1 cellular context compared by ENCODE assay signal in genomic region chr19:18436651-18437478, GRCh38.
TF ChIP-seq lines count a peak whose summit lies in the region.

No MANE protein-coding gene starts in this region.

TF ChIP-seq in K562, 482 proteins besides CTCF, POLR2A, EP300 and RAD21 (continues in another document):
- TF ChIP-seq POLR2G (IDR thresholded peaks at IDR 0.05; ENCODE audit: low read depth, low read length) (peak; percentile 67), SIRT6 (IDR thresholded peaks at IDR 0.05; ENCODE audit: low read depth, low read length) (no peak), EP400 (IDR thresholded peaks at IDR 0.05) (peak; percentile 68), NONO (IDR thresholded peaks at IDR 0.05; ENCODE audit: low read depth in 2 of 2, low read length in 1 of 2) (peak in 1 of 2 experiments; percentile 78; a peak in 1 of 4 replicates), NR4A1 (CRISPR knock-in tag; IDR thresholded peaks at IDR 0.05) (0 out of 2 replicates have a peak, but pooled peaks have one; percentile 42), NR4A1 (tag; IDR thresholded peaks at IDR 0.05) (no peak), ZNF212 (CRISPR knock-in tag; IDR thresholded peaks at IDR 0.05) (no peak), E2F8 (IDR thresholded peaks at IDR 0.05; ENCODE audit: low read depth, partially characterized antibody) (peak; percentile 50), KLF16 (IDR thresholded peaks at IDR 0.05) (no peak), KLF10 (CRISPR knock-in tag; IDR thresholded peaks at IDR 0.05) (no peak), HMGN3 (IDR thresholded peaks at IDR 0.05; ENCODE audit: borderline replicate concordance, extremely low read depth, insufficient read length, low read depth, low read length) (peak; percentile 68), SP1 (CRISPR knock-in tag; IDR thresholded peaks at IDR 0.05) (peak; percentile 56), BRF2 (IDR thresholded peaks at IDR 0.05; ENCODE audit: borderline replicate concordance, insufficient read depth, insufficient read length) (no peak), HMG20B (CRISPR knock-in tag; IDR thresholded peaks at IDR 0.05) (no peak), FOXK1 (CRISPR knock-in tag; IDR thresholded peaks at IDR 0.05; ENCODE audit: borderline replicate concordance) (no peak), CC2D1A (IDR thresholded peaks at IDR 0.05) (no peak), MXD1 (CRISPR knock-in tag; IDR thresholded peaks at IDR 0.05; ENCODE audit: borderline replicate concordance, poor library complexity, severe bottlenecking) (peak; percentile 43), SAP30 (IDR thresholded peaks at IDR 0.05; ENCODE audit: borderline replicate concordance, insufficient read depth, low read depth, low read length, poor library complexity, severe bottlenecking) (peak; percentile 88), CXXC5 (CRISPR knock-in tag; IDR thresholded peaks at IDR 0.05) (peak; percentile 48), CBX5 (IDR thresholded peaks at IDR 0.05; ENCODE audit: borderline replicate concordance, low read depth) (no peak), JUND (IDR thresholded peaks at IDR 0.05; ENCODE audit: borderline replicate concordance, low read depth, low read length) (0 out of 2 replicates have a peak, but pooled peaks have one; percentile 27), JUND (tag; IDR thresholded peaks at IDR 0.05; ENCODE audit: borderline replicate concordance, low read depth, low read length) (no peak), NR0B1 (IDR thresholded peaks at IDR 0.05; ENCODE audit: partially characterized antibody) (no peak), ZNF518B (CRISPR knock-in tag; IDR thresholded peaks at IDR 0.05) (no peak), NFE2L1 (tag; IDR thresholded peaks at IDR 0.05; ENCODE audit: borderline replicate concordance, low read depth) (no peak), MAX (CRISPR knock-in tag; IDR thresholded peaks at IDR 0.05) (peak; percentile 86), JUNB (CRISPR knock-in tag; conservative IDR thresholded peaks at IDR 0.05) (no peak), HDAC2 (IDR thresholded peaks at IDR 0.05) (peak; percentile 48; the same call in 1 of the 2 replicates), MTF1 (CRISPR knock-in tag; IDR thresholded peaks at IDR 0.05; ENCODE audit: borderline replicate concordance) (no peak), NR3C1 (CRISPR knock-in tag; IDR thresholded peaks at IDR 0.05) (no peak; the same call in 1 of the 2 replicates), POLR2AphosphoS5 (IDR thresholded peaks at IDR 0.05; ENCODE audit: control insufficient read depth, insufficient read depth, low read depth, low read length) (0 out of 2 replicates have a peak, but pooled peaks have one; percentile 26), ZNF431 (CRISPR knock-in tag; IDR thresholded peaks at IDR 0.05) (no peak), ZBTB33 (CRISPR knock-in tag; IDR thresholded peaks at IDR 0.05) (no peak), FOXK2 (conservative IDR thresholded peaks at IDR 0.05 in 1 of 2, IDR thresholded peaks at IDR 0.05 in 1 of 2; ENCODE audit: low read depth in 2 of 2) (peak; percentile 77 to 81), MTA1 (IDR thresholded peaks at IDR 0.05; ENCODE audit: borderline replicate concordance) (no peak), SMARCC2 (IDR thresholded peaks at IDR 0.05; ENCODE audit: low read depth) (no peak), WHSC1 (IDR thresholded peaks at IDR 0.05; ENCODE audit: low read length) (no peak), TOE1 (IDR thresholded peaks at IDR 0.05; ENCODE audit: borderline replicate concordance) (peak; percentile 23; the same call in 1 of the 2 replicates), TOE1 (CRISPR knock-in tag; IDR thresholded peaks at IDR 0.05; ENCODE audit: borderline replicate concordance, low read depth) (no peak), MYC (IDR thresholded peaks at IDR 0.05; ENCODE audit: low read depth, low read length) (peak; percentile 84), MYC (CRISPR knock-in tag; IDR thresholded peaks at IDR 0.05; ENCODE audit: borderline replicate concordance, low read depth) (peak; percentile 81; the same call in 1 of the 2 replicates), ATF1 (CRISPR knock-in tag; IDR thresholded peaks at IDR 0.05) (no peak), ATF1 (tag; IDR thresholded peaks at IDR 0.05) (peak; percentile 10; the same call in 1 of the 2 replicates), HNRNPL (IDR thresholded peaks at IDR 0.05; ENCODE audit: low read depth, low read length) (peak; percentile 95; the same call in 1 of the 2 replicates), CUX1 (CRISPR knock-in tag; IDR thresholded peaks at IDR 0.05) (no peak), SRSF1 (IDR thresholded peaks at IDR 0.05; ENCODE audit: low read depth, low read length) (no peak), E2F1 (CRISPR knock-in tag; IDR thresholded peaks at IDR 0.05) (no peak)
